In genomic region chr2:102442967-102443828, GRCh38 we compare ENCODE assay signal across 1 cellular context.
TF ChIP-seq lines count a peak whose summit lies in the region.

No MANE protein-coding gene starts in this region.

TF ChIP-seq in GM12878, 131 proteins besides CTCF, POLR2A, EP300 and RAD21 (continued from another document):
- TF ChIP-seq, protein P1, sequence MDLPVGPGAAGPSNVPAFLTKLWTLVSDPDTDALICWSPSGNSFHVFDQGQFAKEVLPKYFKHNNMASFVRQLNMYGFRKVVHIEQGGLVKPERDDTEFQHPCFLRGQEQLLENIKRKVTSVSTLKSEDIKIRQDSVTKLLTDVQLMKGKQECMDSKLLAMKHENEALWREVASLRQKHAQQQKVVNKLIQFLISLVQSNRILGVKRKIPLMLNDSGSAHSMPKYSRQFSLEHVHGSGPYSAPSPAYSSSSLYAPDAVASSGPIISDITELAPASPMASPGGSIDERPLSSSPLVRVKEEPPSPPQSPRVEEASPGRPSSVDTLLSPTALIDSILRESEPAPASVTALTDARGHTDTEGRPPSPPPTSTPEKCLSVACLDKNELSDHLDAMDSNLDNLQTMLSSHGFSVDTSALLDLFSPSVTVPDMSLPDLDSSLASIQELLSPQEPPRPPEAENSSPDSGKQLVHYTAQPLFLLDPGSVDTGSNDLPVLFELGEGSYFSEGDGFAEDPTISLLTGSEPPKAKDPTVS (IDR thresholded peaks at IDR 0.05; ENCODE audit: low read depth, low read length): no peak
- 0 out of 3 replicates have a peak, but pooled peaks have one; percentile 24 for TF ChIP-seq POU2F2 (IDR thresholded peaks at IDR 0.05; ENCODE audit: borderline replicate concordance, low read depth, low read length)
- TF ChIP-seq NR2C1 (IDR thresholded peaks at IDR 0.05): no peak
- TF ChIP-seq E2F8 (IDR thresholded peaks at IDR 0.05; ENCODE audit: low read depth, partially characterized antibody): no peak
- peak; percentile 91 for TF ChIP-seq SMC3 (IDR thresholded peaks at IDR 0.05; ENCODE audit: borderline replicate concordance, low read length)
